ENCODE assay signal across 1 cellular context in genomic region chr3:129439817-129440647, GRCh38.
TF ChIP-seq lines count a peak whose summit lies in the region.

IFT122 (plus strand) TSS chr3:129440224; CDS start chr3:129440331, 107 bp downstream.
MBD4 (minus strand) TSS chr3:129439948; CDS start chr3:129439833, 115 bp downstream.

TF ChIP-seq in HepG2, 621 proteins besides CTCF, POLR2A, EP300 and RAD21 (continued from another document and continues in another):
- TF ChIP-seq SNAPC4 (CRISPR knock-in tag; IDR thresholded peaks at IDR 0.05) (peak; percentile 87), ZBTB1 (CRISPR knock-in tag; IDR thresholded peaks at IDR 0.05; ENCODE audit: borderline replicate concordance) (no peak), ELK4 (CRISPR knock-in tag; IDR thresholded peaks at IDR 0.05; ENCODE audit: borderline replicate concordance) (no peak), ZNF484 (CRISPR knock-in tag; IDR thresholded peaks at IDR 0.05; ENCODE audit: borderline replicate concordance, low read depth) (0 out of 2 replicates have a peak, but pooled peaks have one; percentile 21), AFF4 (CRISPR knock-in tag; IDR thresholded peaks at IDR 0.05) (no peak), ZNF264 (CRISPR knock-in tag; IDR thresholded peaks at IDR 0.05) (no peak), ZNF33A (CRISPR knock-in tag; IDR thresholded peaks at IDR 0.05; ENCODE audit: borderline replicate concordance) (no peak), YEATS2 (CRISPR knock-in tag; IDR thresholded peaks at IDR 0.05; ENCODE audit: borderline replicate concordance) (peak; percentile 47; the same call in 1 of the 2 replicates), TMF1 (CRISPR knock-in tag; IDR thresholded peaks at IDR 0.05; ENCODE audit: low read depth) (peak; percentile 16; the same call in 1 of the 2 replicates), SAFB2 (CRISPR knock-in tag; IDR thresholded peaks at IDR 0.05; ENCODE audit: borderline replicate concordance, low read depth) (peak; percentile 86; the same call in 1 of the 2 replicates), THAP7 (CRISPR knock-in tag; IDR thresholded peaks at IDR 0.05) (peak; percentile 82; the same call in 1 of the 2 replicates), SAP130 (CRISPR knock-in tag; IDR thresholded peaks at IDR 0.05; ENCODE audit: low read depth) (peak; percentile 99), CCDC6 (CRISPR knock-in tag; IDR thresholded peaks at IDR 0.05) (no peak; the same call in 1 of the 2 replicates), CREM (IDR thresholded peaks at IDR 0.05) (peak; percentile 51; the same call in 1 of the 2 replicates), CREM (CRISPR knock-in tag; IDR thresholded peaks at IDR 0.05) (no peak), ADNP (CRISPR knock-in tag; IDR thresholded peaks at IDR 0.05) (no peak), ZNF746 (CRISPR knock-in tag; IDR thresholded peaks at IDR 0.05) (0 out of 2 replicates have a peak, but pooled peaks have one; percentile 4), RELA (CRISPR knock-in tag; IDR thresholded peaks at IDR 0.05) (no peak), ZBTB33 (CRISPR knock-in tag; IDR thresholded peaks at IDR 0.05) (no peak), ZNF788 (CRISPR knock-in tag; IDR thresholded peaks at IDR 0.05; ENCODE audit: borderline replicate concordance) (peak; percentile 57; the same call in 1 of the 2 replicates), ETS1 (CRISPR knock-in tag; IDR thresholded peaks at IDR 0.05) (no peak), ZGPAT (CRISPR knock-in tag; IDR thresholded peaks at IDR 0.05) (peak; percentile 86), ZNF282 (IDR thresholded peaks at IDR 0.05; ENCODE audit: partially characterized antibody) (no peak), ZNF629 (CRISPR knock-in tag; conservative IDR thresholded peaks at IDR 0.05) (no peak), ZNF576 (CRISPR knock-in tag; IDR thresholded peaks at IDR 0.05) (0 out of 2 replicates have a peak, but pooled peaks have one; percentile 72), XRCC5 (optimal IDR thresholded peaks at IDR 0.05; ENCODE audit: low read length) (peak; percentile 50), CBX2 (IDR thresholded peaks at IDR 0.05; ENCODE audit: low read depth, low read length) (no peak), CBX2 (CRISPR knock-in tag; IDR thresholded peaks at IDR 0.05; ENCODE audit: low read depth) (0 out of 2 replicates have a peak, but pooled peaks have one; percentile 41), ZNF737 (CRISPR knock-in tag; IDR thresholded peaks at IDR 0.05; ENCODE audit: borderline replicate concordance) (no peak), SP2 (CRISPR knock-in tag; IDR thresholded peaks at IDR 0.05) (peak; percentile 88), HOXA5 (CRISPR knock-in tag; IDR thresholded peaks at IDR 0.05) (no peak), MEIS1 (CRISPR knock-in tag; IDR thresholded peaks at IDR 0.05; ENCODE audit: borderline replicate concordance) (peak; percentile 47; the same call in 1 of the 2 replicates), ZNF597 (CRISPR knock-in tag; IDR thresholded peaks at IDR 0.05) (no peak), KMT2A (CRISPR knock-in tag; IDR thresholded peaks at IDR 0.05) (peak; percentile 68), PBX3 (CRISPR knock-in tag; IDR thresholded peaks at IDR 0.05; ENCODE audit: borderline replicate concordance) (no peak), ZBTB42 (CRISPR knock-in tag; IDR thresholded peaks at IDR 0.05) (no peak), ZNF225 (CRISPR knock-in tag; IDR thresholded peaks at IDR 0.05) (peak; percentile 55; the same call in 1 of the 2 replicates), POLR2G (IDR thresholded peaks at IDR 0.05; ENCODE audit: low read depth, low read length) (peak; percentile 85), MTF1 (CRISPR knock-in tag; IDR thresholded peaks at IDR 0.05) (no peak), MBNL3 (CRISPR knock-in tag; conservative IDR thresholded peaks at IDR 0.05) (no peak), E2F5 (CRISPR knock-in tag; conservative IDR thresholded peaks at IDR 0.05) (0 out of 2 replicates have a peak, but pooled peaks have one; percentile 41), MYC (CRISPR knock-in tag; IDR thresholded peaks at IDR 0.05; ENCODE audit: borderline replicate concordance) (peak; percentile 49; the same call in 1 of the 2 replicates), SRSF1 (optimal IDR thresholded peaks at IDR 0.05; ENCODE audit: low read depth, low read length) (peak; percentile 68)
